Comparison of ENCODE assay signal across 26 cellular contexts in the genomic region with DNA sequence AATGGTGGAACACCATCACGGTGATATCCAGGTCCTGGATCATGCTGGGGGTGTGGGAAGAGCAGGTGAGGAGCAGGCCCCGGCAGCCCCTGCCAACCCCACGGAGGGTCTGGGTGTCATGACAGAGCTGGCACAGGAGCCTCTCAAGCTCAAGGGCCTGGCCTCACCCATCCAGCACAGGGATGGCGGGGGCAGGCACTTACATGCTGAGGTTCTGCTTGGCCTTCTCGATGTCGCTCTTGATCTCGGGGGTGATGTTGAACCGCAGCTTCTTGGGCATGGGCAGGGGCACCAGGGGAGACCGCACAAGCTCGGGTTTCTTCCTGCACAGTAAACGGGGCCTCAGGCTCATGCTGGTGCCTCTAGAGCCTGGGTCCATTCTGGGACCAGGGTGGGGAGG. TPM values are rescaled to one million over a fixed set of nuclear protein-coding genes. Genes with fewer than 3 reads are reported as not detected.
DNase-seq lines count a peak whose midpoint lies in the region; ATAC-seq, FAIRE-seq and TF ChIP-seq lines count a peak whose summit lies in the region.
"Had no signal": no experiment of that assay in that cellular context is flagged by ENCODE, and none has a peak within 500 bp of the region (broad histone marks: within the 10 kb centered on the region; RNA-seq: fewer than 3 reads in every experiment).

No MANE protein-coding gene starts in this region.

- no peaks in the 10 kb centered on the region for H3K79me2 ChIP-seq in HepG2 (ENCODE audit: insufficient read depth, low read length)
- H3K79me2 ChIP-seq in osteoblast (ENCODE audit: insufficient read depth, low read length) = no peaks in the 10 kb centered on the region

- no peaks in the 10 kb centered on the region for H3K9me3 Mint-ChIP-seq in central memory CD8-positive, alpha-beta T cell
- H3K9me3 Mint-ChIP-seq: CD4-positive, alpha-beta T cell; CD8-positive, alpha-beta T cell had no signal

- H3K4me3 ChIP-seq in HepG2 (replicated peaks in 1 of 3; ENCODE audit: insufficient read depth in 1 of 3, low read depth in 2 of 3, low read length in 3 of 3) = no peak overlapping the region
- no peak overlapping the region for H3K4me3 ChIP-seq in right lobe of liver
- no peak overlapping the region for H3K4me3 ChIP-seq in osteoblast (ENCODE audit: insufficient read depth, low read length)
- H3K4me3 ChIP-seq: A549; BLaER1 treated with 17β-estradiol and CSF1 and Interleukin-3, amounts not matched to agents 10 nM and 100 nM; GM12878 had no signal

- TF ChIP-seq RAD21 in HepG2 (CRISPR knock-in tag; IDR thresholded peaks at IDR 0.05) = no peak

- H3K4me3 Mint-ChIP-seq in central memory CD8-positive, alpha-beta T cell = no peak overlapping the region
- H3K4me3 Mint-ChIP-seq: B cell; CD4-positive, alpha-beta T cell; CD8-positive, alpha-beta T cell had no signal

- TF ChIP-seq EP300 in HepG2 (IDR thresholded peaks at IDR 0.05; ENCODE audit: low read depth in 2 of 2, low read length in 2 of 2) (no peak), HepG2 (CRISPR knock-in tag; IDR thresholded peaks at IDR 0.05; ENCODE audit: borderline replicate concordance) (no peak)

- H3K27ac Mint-ChIP-seq in central memory CD8-positive, alpha-beta T cell (ENCODE audit: low read depth) = peak overlapping the region; percentile 35
- H3K27ac Mint-ChIP-seq: B cell; CD4-positive, alpha-beta T cell; CD8-positive, alpha-beta T cell had no signal

- 100% methylated on average over 3 of the region's 11 CpGs for WGBS in HepG2 (ENCODE audit: low lambda C conversion rate)
- no CpG with 5 or more reads among the region's 11 CpGs for WGBS in right lobe of liver (ENCODE audit: insufficient coverage, low coverage, low lambda C conversion rate, missing lambda C conversion rate)

- H3K4me1 ChIP-seq in HepG2 (ENCODE audit: insufficient read depth, low read length) = peaks cover 9% of the 10 kb centered on the region
- H3K4me1 ChIP-seq in right lobe of liver = peaks cover 0 to 8% (median 0%) of the 10 kb centered on the region in 4 donors
- H3K4me1 ChIP-seq in osteoblast (ENCODE audit: insufficient read depth, low read length) = no peaks in the 10 kb centered on the region
- H3K4me1 ChIP-seq: A549 had no signal

- no peak overlapping the region for H3K27ac ChIP-seq in HepG2 (ENCODE audit: extremely low read length, insufficient read depth, low read length)
- H3K27ac ChIP-seq in right lobe of liver = no peak overlapping the region
- no peak overlapping the region for H3K27ac ChIP-seq in osteoblast (ENCODE audit: low read depth, low read length)
- H3K27ac ChIP-seq: 22Rv1; A549; BLaER1 treated with 17β-estradiol and CSF1 and Interleukin-3, amounts not matched to agents 10 nM and 100 nM; C4-2B had no signal

- no peak for DNase-seq in HepG2 (ENCODE audit: low spot score)
- no peak for DNase-seq in right lobe of liver
- no peak for DNase-seq in central memory CD8-positive, alpha-beta T cell (ENCODE audit: low spot score in 2 of 2)
- peak; percentile 56 for DNase-seq in osteoblast (ENCODE audit: insufficient read length, low spot score, missing footprints)
- DNase-seq in OCI-M1 (lab: John Stamatoyannopoulos, UW) = no peak
- DNase-seq: AML-193; Caco-2; Calu3; CD4-positive, alpha-beta T cell; CD8-positive, alpha-beta T cell; DMS 273 treated with DMSO at 0.1 percent for 48 hours; DMS153; DMS53; DMS79; DND-41; EL; GDM1 had no signal

- H3K4me2 ChIP-seq in HepG2 (ENCODE audit: low read depth, low read length) (no peak overlapping the region), osteoblast (ENCODE audit: insufficient read depth, low read length) (no peak overlapping the region)
- H3K4me2 ChIP-seq: A549; BLaER1 treated with 17β-estradiol and CSF1 and Interleukin-3, amounts not matched to agents 10 nM and 100 nM had no signal

- no peaks in the 10 kb centered on the region for H3K9me3 ChIP-seq in HepG2 (ENCODE audit: low read length)
- H3K9me3 ChIP-seq in right lobe of liver = no peaks in the 10 kb centered on the region
- H3K9me3 ChIP-seq in osteoblast (ENCODE audit: low read depth, low read length) = no peaks in the 10 kb centered on the region
- H3K9me3 ChIP-seq: A549; BLaER1 treated with 17β-estradiol and CSF1 and Interleukin-3, amounts not matched to agents 10 nM and 100 nM; Caco-2 had no signal

- no peaks in the 10 kb centered on the region for H3K27me3 Mint-ChIP-seq in central memory CD8-positive, alpha-beta T cell
- H3K27me3 Mint-ChIP-seq: B cell; CD4-positive, alpha-beta T cell had no signal

- TF ChIP-seq POLR2A in HepG2 (IDR thresholded peaks at IDR 0.05; ENCODE audit: insufficient read depth in 1 of 2, low read depth in 2 of 2, low read length in 2 of 2) = no peak
- no peak for TF ChIP-seq POLR2A in right lobe of liver (IDR thresholded peaks at IDR 0.05)

- 0 out of 2 replicates have a peak, but pooled peaks cover 3% of the 10 kb centered on the region for H4K20me1 ChIP-seq in HepG2 (ENCODE audit: insufficient read depth, low read length)
- no peaks in the 10 kb centered on the region for H4K20me1 ChIP-seq in osteoblast (ENCODE audit: insufficient read depth, low read length)

- no peak overlapping the region for H2AFZ ChIP-seq in HepG2 (ENCODE audit: low read length)
- no peak overlapping the region for H2AFZ ChIP-seq in osteoblast (ENCODE audit: low read length)

- H3K36me3 ChIP-seq in HepG2 (replicated peaks in 1 of 2; ENCODE audit: control insufficient read depth in 1 of 2, insufficient read depth in 2 of 2, low read length in 2 of 2) = peaks cover 0 to 3% of the 10 kb centered on the region in 2 experiments; a peak in 3 of 5 replicates
- H3K36me3 ChIP-seq in right lobe of liver = peaks cover 0 to 44% (median 20%) of the 10 kb centered on the region in 4 donors
- H3K36me3 ChIP-seq in osteoblast (ENCODE audit: insufficient read depth, low read length) = peaks cover 12% of the 10 kb centered on the region

- in situ Hi-C loops in HepG2 (cut with HindIII; ENCODE audit: extremely low pct_ligation_motif_present, low pct_unique_long_range_greater_than_20kb) = no loop called here

- H3K4me1 Mint-ChIP-seq in central memory CD8-positive, alpha-beta T cell = no peaks in the 10 kb centered on the region
- H3K4me1 Mint-ChIP-seq: B cell had no signal

- BruUV-seq in HepG2 (replicated peaks; lab: Mats Ljungman, UMichigan) = no TSS peak

- POLR2A ChIA-PET in HepG2 (lab: Yijun Ruan, JAX) = interaction anchor here (1.1 to 1.6 kb wide), 2 partner anchors 11 to 18 kb away, joined by 4 to 5 read pairs; partner anchors contain the start of gene DOLPP1

- intact Hi-C loops in HepG2 (cut with micrococcal nuclease; ENCODE audit: unreplicated experiment) = no loop called here
- intact Hi-C loops in right lobe of liver (cut with DNase I) = no loop called here

- H3K36me3 Mint-ChIP-seq in central memory CD8-positive, alpha-beta T cell (ENCODE audit: insufficient read depth) = peaks cover 5% of the 10 kb centered on the region

- ATAC-seq in HepG2 (no peak), right lobe of liver (no peak), GM19324 (IDR thresholded peaks at IDR 0.05; ENCODE audit: low FRiP score, unreplicated experiment) (no peak)
- ATAC-seq in central memory CD8-positive, alpha-beta T cell (replicated peaks; ENCODE audit: extremely low read depth, poor library complexity, severe bottlenecking) = no peak
- ATAC-seq: A549; CD8-positive, alpha-beta T cell; GM12878 had no signal

- no peaks in the 10 kb centered on the region for H3K27me3 ChIP-seq in HepG2 (ENCODE audit: control insufficient read depth in 1 of 2, insufficient read depth in 2 of 2, low read length in 2 of 2)
- no peaks in the 10 kb centered on the region for H3K27me3 ChIP-seq in right lobe of liver
- H3K27me3 ChIP-seq in osteoblast (ENCODE audit: insufficient read depth, low read length) = no peaks in the 10 kb centered on the region
- H3K27me3 ChIP-seq: BLaER1 treated with 17β-estradiol and CSF1 and Interleukin-3, amounts not matched to agents 10 nM and 100 nM had no signal

- no peak for FAIRE-seq in HepG2 (lab: Jason Lieb, UNC)
- FAIRE-seq: A549, GM12878, GM12892, GM18507 had no signal

- CTCF ChIA-PET in HepG2 (lab: Yijun Ruan, JAX; ENCODE audit: low intra/inter-chr PET ratio, low total read pairs) = no interaction called here

- no peak overlapping the region for H3K9ac ChIP-seq in HepG2 (ENCODE audit: insufficient read depth, low read depth, low read length)
- H3K9ac ChIP-seq: BLaER1 treated with 17β-estradiol and CSF1 and Interleukin-3, amounts not matched to agents 10 nM and 100 nM had no signal

- TF ChIP-seq CTCF in HepG2 (CRISPR knock-in tag; IDR thresholded peaks at IDR 0.05) (no peak), right lobe of liver (IDR thresholded peaks at IDR 0.05) (no peak), osteoblast (IDR thresholded peaks at IDR 0.05; ENCODE audit: extremely low read depth, low read depth, low read length) (no peak)

RNA-seq across cellular contexts. Expression of gene CRAT, which starts 12.3 kb away (rescaled TPM):
- total RNA-seq in HepG2 (2016; rRNA removed; fragmentation: Illumina TruSeq; extraction: Trizol) (26.6 and 29.3 TPM in 2 replicates), right lobe of liver (100 to 1,000 TPM in 4 of 6 experiments, 10 to 100 TPM in 2; 86.1 to 146 (median 104) TPM), osteoblast (64.8 and 79.6 TPM in 2 replicates)
- 13.7 and 20.3 TPM in 2 replicates for total RNA-seq in HepG2 (2016; cell fraction: cytosol; rRNA removed; fragmentation: Illumina TruSeq; extraction: Trizol; ENCODE audit: low read depth)
- total RNA-seq in HepG2 (2016; cell fraction: insoluble cytoplasmic fraction; rRNA removed; fragmentation: Illumina TruSeq; extraction: Trizol) = 24.5 and 28.0 TPM in 2 replicates
- total RNA-seq in HepG2 (2016; cell fraction: membrane; rRNA removed; fragmentation: Illumina TruSeq; extraction: Trizol) = 27.1 and 32.0 TPM in 2 replicates
- total RNA-seq in HepG2 (2016; cell fraction: nucleus; rRNA removed; fragmentation: Illumina TruSeq; extraction: Trizol) = 17.6 and 18.1 TPM in 2 replicates
- polyA plus RNA-seq in HepG2 (2011; rRNA removed) = 26.1 and 31.1 TPM in 2 replicates
- 21.4 and 24.4 TPM in 2 replicates for polyA plus RNA-seq in HepG2 (2011; cell fraction: cytosol; rRNA removed)
- polyA plus RNA-seq in HepG2 (2011; cell fraction: nucleus; rRNA removed) = 62.4 and 63.9 TPM in 2 replicates
- polyA plus RNA-seq in HepG2 (2012) = 32.3 and 32.7 TPM in 2 replicates
- polyA plus RNA-seq in HepG2 (2016; cell fraction: cytosol; fragmentation: Illumina TruSeq; extraction: Trizol; ENCODE audit: low read depth) = 18.5 and 23.3 TPM in 2 replicates
- 27.2 and 34.4 TPM in 2 replicates for polyA plus RNA-seq in HepG2 (2016; cell fraction: insoluble cytoplasmic fraction; fragmentation: Illumina TruSeq; extraction: Trizol; ENCODE audit: low read depth)
- polyA plus RNA-seq in HepG2 (2016; cell fraction: membrane; fragmentation: Illumina TruSeq; extraction: Trizol; ENCODE audit: low read depth) = 26.8 and 32.7 TPM in 2 replicates
- 29.5 and 29.9 TPM in 2 replicates for polyA plus RNA-seq in HepG2 (2016; cell fraction: nucleus; fragmentation: Illumina TruSeq; extraction: Trizol; ENCODE audit: insufficient read depth, low read depth)
- 7.1 and 60.6 TPM in 2 replicates for polyA minus RNA-seq in HepG2 (2011; rRNA and poly(A)+ RNA removed; ENCODE audit: low replicate concordance)
- 24.5 and 25.6 TPM in 2 replicates for polyA minus RNA-seq in HepG2 (2011; cell fraction: cytosol; rRNA and poly(A)+ RNA removed)
- polyA minus RNA-seq in HepG2 (2011; cell fraction: nucleus; rRNA and poly(A)+ RNA removed) = 11.7 and 16.0 TPM in 2 replicates

RNA-seq across cellular contexts. Expression of gene PTPA, which starts 12.9 kb away (rescaled TPM):
- total RNA-seq in HepG2 (2016; rRNA removed; fragmentation: Illumina TruSeq; extraction: Trizol) (105 and 109 TPM in 2 replicates), right lobe of liver (100 to 1,000 TPM in 1 of 6 experiments, 10 to 100 TPM in 5; 55.4 to 123 (median 62.0) TPM), osteoblast (64.8 and 73.5 TPM in 2 replicates)
- 13.7 and 14.3 TPM in 2 replicates for total RNA-seq in HepG2 (2016; cell fraction: cytosol; rRNA removed; fragmentation: Illumina TruSeq; extraction: Trizol; ENCODE audit: low read depth)
- total RNA-seq in HepG2 (2016; cell fraction: insoluble cytoplasmic fraction; rRNA removed; fragmentation: Illumina TruSeq; extraction: Trizol) = 107 and 108 TPM in 2 replicates
- total RNA-seq in HepG2 (2016; cell fraction: membrane; rRNA removed; fragmentation: Illumina TruSeq; extraction: Trizol) = 42.5 and 49.9 TPM in 2 replicates
- total RNA-seq in HepG2 (2016; cell fraction: nucleus; rRNA removed; fragmentation: Illumina TruSeq; extraction: Trizol) = 57.5 and 66.5 TPM in 2 replicates
- 79.3 and 86.0 TPM in 2 replicates for polyA plus RNA-seq in HepG2 (2011; rRNA removed)
- 78.6 and 93.8 TPM in 2 replicates for polyA plus RNA-seq in HepG2 (2011; cell fraction: cytosol; rRNA removed)
- 64.7 and 73.4 TPM in 2 replicates for polyA plus RNA-seq in HepG2 (2011; cell fraction: nucleus; rRNA removed)
- 58.7 and 58.8 TPM in 2 replicates for polyA plus RNA-seq in HepG2 (2012)
- polyA plus RNA-seq in HepG2 (2016; cell fraction: cytosol; fragmentation: Illumina TruSeq; extraction: Trizol; ENCODE audit: low read depth) = 12.7 and 14.2 TPM in 2 replicates
- polyA plus RNA-seq in HepG2 (2016; cell fraction: insoluble cytoplasmic fraction; fragmentation: Illumina TruSeq; extraction: Trizol; ENCODE audit: low read depth) = 95.6 and 101 TPM in 2 replicates
- 35.2 and 36.7 TPM in 2 replicates for polyA plus RNA-seq in HepG2 (2016; cell fraction: membrane; fragmentation: Illumina TruSeq; extraction: Trizol; ENCODE audit: low read depth)
- 80.4 and 88.7 TPM in 2 replicates for polyA plus RNA-seq in HepG2 (2016; cell fraction: nucleus; fragmentation: Illumina TruSeq; extraction: Trizol; ENCODE audit: insufficient read depth, low read depth)
- polyA minus RNA-seq in HepG2 (2011; rRNA and poly(A)+ RNA removed; ENCODE audit: low replicate concordance) = 104 and 215 TPM in 2 replicates
- 57.5 and 58.2 TPM in 2 replicates for polyA minus RNA-seq in HepG2 (2011; cell fraction: cytosol; rRNA and poly(A)+ RNA removed)
- 32.4 and 34.9 TPM in 2 replicates for polyA minus RNA-seq in HepG2 (2011; cell fraction: nucleus; rRNA and poly(A)+ RNA removed)

RNA-seq across cellular contexts. Expression of gene DOLPP1, which starts 17.4 kb away (rescaled TPM):
- 15.1 and 34.1 TPM in 2 replicates for total RNA-seq in HepG2 (2016; rRNA removed; fragmentation: Illumina TruSeq; extraction: Trizol)
- total RNA-seq in HepG2 (2016; cell fraction: cytosol; rRNA removed; fragmentation: Illumina TruSeq; extraction: Trizol; ENCODE audit: low read depth) = 4.4 and 4.8 TPM in 2 replicates
- 14.3 and 33.9 TPM in 2 replicates for total RNA-seq in HepG2 (2016; cell fraction: insoluble cytoplasmic fraction; rRNA removed; fragmentation: Illumina TruSeq; extraction: Trizol)
- 11.5 and 12.2 TPM in 2 replicates for total RNA-seq in HepG2 (2016; cell fraction: membrane; rRNA removed; fragmentation: Illumina TruSeq; extraction: Trizol)
- total RNA-seq in HepG2 (2016; cell fraction: nucleus; rRNA removed; fragmentation: Illumina TruSeq; extraction: Trizol) = 27.9 and 34.5 TPM in 2 replicates
- polyA plus RNA-seq in HepG2 (2011; rRNA removed) = 20.9 and 21.0 TPM in 2 replicates
- polyA plus RNA-seq in HepG2 (2011; cell fraction: cytosol; rRNA removed) = 18.4 and 24.7 TPM in 2 replicates
- polyA plus RNA-seq in HepG2 (2011; cell fraction: nucleus; rRNA removed) = 17.8 and 22.4 TPM in 2 replicates
- 7.5 and 9.0 TPM in 2 replicates for polyA plus RNA-seq in HepG2 (2012)
- polyA plus RNA-seq in HepG2 (2016; cell fraction: cytosol; fragmentation: Illumina TruSeq; extraction: Trizol; ENCODE audit: low read depth) = 3.5 and 3.7 TPM in 2 replicates
- 15.8 and 16.0 TPM in 2 replicates for polyA plus RNA-seq in HepG2 (2016; cell fraction: insoluble cytoplasmic fraction; fragmentation: Illumina TruSeq; extraction: Trizol; ENCODE audit: low read depth)
- 6.2 and 7.2 TPM in 2 replicates for polyA plus RNA-seq in HepG2 (2016; cell fraction: membrane; fragmentation: Illumina TruSeq; extraction: Trizol; ENCODE audit: low read depth)
- polyA plus RNA-seq in HepG2 (2016; cell fraction: nucleus; fragmentation: Illumina TruSeq; extraction: Trizol; ENCODE audit: insufficient read depth, low read depth) = 48.2 and 51.4 TPM in 2 replicates
- polyA minus RNA-seq in HepG2 (2011; rRNA and poly(A)+ RNA removed; ENCODE audit: low replicate concordance) = 31.9 and 42.4 TPM in 2 replicates
- polyA minus RNA-seq in HepG2 (2011; cell fraction: cytosol; rRNA and poly(A)+ RNA removed) = 9.3 and 12.5 TPM in 2 replicates
- 4.4 and 6.6 TPM in 2 replicates for polyA minus RNA-seq in HepG2 (2011; cell fraction: nucleus; rRNA and poly(A)+ RNA removed)
- 10 to 100 TPM; 10.1 to 16.8 (median 13.3) TPM for total RNA-seq in right lobe of liver
- total RNA-seq in osteoblast = 10.3 and 10.5 TPM in 2 replicates
